ENCODE assay signal across 1 cellular context in the genomic region with DNA sequence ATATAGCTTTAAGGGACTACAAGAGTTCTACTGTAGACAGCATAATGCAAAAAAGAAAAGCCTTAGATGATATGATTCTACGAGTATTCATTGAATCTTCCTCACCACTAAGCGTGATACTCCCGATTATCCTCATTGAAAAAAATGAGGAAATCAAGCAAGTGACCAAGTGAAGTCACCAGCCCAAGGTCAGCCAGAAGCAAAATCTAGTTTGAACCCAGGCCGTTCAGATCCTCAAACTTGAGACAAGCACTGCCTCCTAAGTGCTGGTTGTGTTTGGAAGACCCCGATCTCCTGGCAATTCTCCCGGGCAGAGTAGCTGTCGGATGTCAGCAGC.
A peak's percentile ranks its signal among the peaks of the same experiment; 100 is the strongest.
TF ChIP-seq lines count a peak whose summit lies in the region.

No MANE protein-coding gene starts in this region.

TF ChIP-seq in GM12878, 131 proteins besides CTCF, POLR2A, EP300 and RAD21:
- TF ChIP-seq ETV6 (conservative IDR thresholded peaks at IDR 0.05 in 1 of 2, IDR thresholded peaks at IDR 0.05 in 1 of 2; ENCODE audit: borderline replicate concordance in 1 of 2, low read depth in 1 of 2), result 0 out of 4 replicates have a peak, but pooled peaks of 1 of the 2 experiments have one; percentile 9
- TF ChIP-seq, protein P1, sequence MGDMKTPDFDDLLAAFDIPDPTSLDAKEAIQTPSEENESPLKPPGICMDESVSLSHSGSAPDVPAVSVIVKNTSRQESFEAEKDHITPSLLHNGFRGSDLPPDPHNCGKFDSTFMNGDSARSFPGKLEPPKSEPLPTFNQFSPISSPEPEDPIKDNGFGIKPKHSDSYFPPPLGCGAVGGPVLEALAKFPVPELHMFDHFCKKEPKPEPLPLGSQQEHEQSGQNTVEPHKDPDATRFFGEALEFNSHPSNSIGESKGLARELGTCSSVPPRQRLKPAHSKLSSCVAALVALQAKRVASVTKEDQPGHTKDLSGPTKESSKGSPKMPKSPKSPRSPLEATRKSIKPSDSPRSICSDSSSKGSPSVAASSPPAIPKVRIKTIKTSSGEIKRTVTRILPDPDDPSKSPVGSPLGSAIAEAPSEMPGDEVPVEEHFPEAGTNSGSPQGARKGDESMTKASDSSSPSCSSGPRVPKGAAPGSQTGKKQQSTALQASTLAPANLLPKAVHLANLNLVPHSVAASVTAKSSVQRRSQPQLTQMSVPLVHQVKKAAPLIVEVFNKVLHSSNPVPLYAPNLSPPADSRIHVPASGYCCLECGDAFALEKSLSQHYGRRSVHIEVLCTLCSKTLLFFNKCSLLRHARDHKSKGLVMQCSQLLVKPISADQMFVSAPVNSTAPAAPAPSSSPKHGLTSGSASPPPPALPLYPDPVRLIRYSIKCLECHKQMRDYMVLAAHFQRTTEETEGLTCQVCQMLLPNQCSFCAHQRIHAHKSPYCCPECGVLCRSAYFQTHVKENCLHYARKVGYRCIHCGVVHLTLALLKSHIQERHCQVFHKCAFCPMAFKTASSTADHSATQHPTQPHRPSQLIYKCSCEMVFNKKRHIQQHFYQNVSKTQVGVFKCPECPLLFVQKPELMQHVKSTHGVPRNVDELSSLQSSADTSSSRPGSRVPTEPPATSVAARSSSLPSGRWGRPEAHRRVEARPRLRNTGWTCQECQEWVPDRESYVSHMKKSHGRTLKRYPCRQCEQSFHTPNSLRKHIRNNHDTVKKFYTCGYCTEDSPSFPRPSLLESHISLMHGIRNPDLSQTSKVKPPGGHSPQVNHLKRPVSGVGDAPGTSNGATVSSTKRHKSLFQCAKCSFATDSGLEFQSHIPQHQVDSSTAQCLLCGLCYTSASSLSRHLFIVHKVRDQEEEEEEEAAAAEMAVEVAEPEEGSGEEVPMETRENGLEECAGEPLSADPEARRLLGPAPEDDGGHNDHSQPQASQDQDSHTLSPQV (IDR thresholded peaks at IDR 0.05), result no peak
